In the genomic region with DNA sequence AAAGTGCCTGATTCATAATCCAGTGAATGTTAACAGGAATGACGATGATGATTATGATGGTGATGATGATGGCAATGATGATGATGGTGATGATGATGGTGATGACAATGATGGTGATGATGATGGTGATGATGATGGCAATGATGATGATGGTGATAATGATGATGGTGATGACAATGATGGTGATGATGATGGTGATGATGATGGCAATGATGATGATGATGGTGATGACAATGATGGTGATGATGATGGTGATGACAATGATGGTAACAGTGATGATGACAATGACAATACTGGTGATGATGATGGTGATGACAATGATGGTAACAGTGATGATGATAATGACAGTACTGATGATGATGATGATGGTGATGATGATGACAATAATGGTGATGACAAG, we compare ENCODE assay signal across 14 cellular contexts. TPM values are rescaled to one million over a fixed set of nuclear protein-coding genes. Genes with fewer than 3 reads are reported as not detected.
A peak's percentile ranks its signal among the peaks of the same experiment; 100 is the strongest.
DNase-seq lines count a peak whose midpoint lies in the region; ATAC-seq, FAIRE-seq and TF ChIP-seq lines count a peak whose summit lies in the region.
"Not testable (repeated sequence)": the region's sequence is repeated elsewhere in the genome, so short reads cannot be mapped to it uniquely, and the experiment has no call there.
"Had no signal": no experiment of that assay in that cellular context is flagged by ENCODE, and none has a peak within 500 bp of the region (broad histone marks: within the 10 kb centered on the region; RNA-seq: fewer than 3 reads in every experiment).

No MANE protein-coding gene starts in this region.

- FAIRE-seq in A549 (lab: Jason Lieb, UNC) (peak; percentile 54), GM12892 (lab: Jason Lieb, UNC) (peak; percentile 14)
- FAIRE-seq in K562 (lab: Jason Lieb, UNC); HepG2 (lab: Jason Lieb, UNC): not testable (repeated sequence)

- intact Hi-C loops in K562 (cut with micrococcal nuclease); HepG2 (cut with micrococcal nuclease; ENCODE audit: unreplicated experiment): not testable (repeated sequence)

- H4K20me1 ChIP-seq in H9 (ENCODE audit: control insufficient read depth, insufficient read depth, insufficient read length); K562 (replicated peaks; ENCODE audit: control insufficient read depth, insufficient read depth, low read length); HepG2 (ENCODE audit: insufficient read depth, low read length): not testable (repeated sequence)

- H3K27me3 Mint-ChIP-seq in H9 (ENCODE audit: low read depth), result not testable (repeated sequence)

- not testable (repeated sequence) for TF ChIP-seq POLR2A in A549 (IDR thresholded peaks at IDR 0.05; ENCODE audit: low read length); GM12892 (IDR thresholded peaks at IDR 0.05; ENCODE audit: low read depth, low read length); K562 (conservative IDR thresholded peaks at IDR 0.05); HepG2 (IDR thresholded peaks at IDR 0.05; ENCODE audit: insufficient read depth in 1 of 2, low read depth in 2 of 2, low read length in 2 of 2)

- not testable (repeated sequence) for H3K27me3 ChIP-seq in H9 (ENCODE audit: insufficient read depth, low read length); K562 (ENCODE audit: control insufficient read depth in 2 of 2, insufficient read depth in 2 of 2, low read length in 2 of 2); HepG2 (ENCODE audit: control insufficient read depth in 1 of 2, insufficient read depth in 2 of 2, low read length in 2 of 2)

- not testable (repeated sequence) for H3K23me2 ChIP-seq in H9 (ENCODE audit: insufficient read length, low read depth, low read length, poor library complexity, severe bottlenecking)

- H3K9me3 ChIP-seq in A549, result peaks cover 11% of the 10 kb centered on the region
- not testable (repeated sequence) for H3K9me3 ChIP-seq in H9 (ENCODE audit: control insufficient read depth, low read depth, low read length); K562 (replicated peaks; ENCODE audit: control insufficient read depth, insufficient read depth, low read depth, low read length); HepG2 (ENCODE audit: low read length)

- H3K9me1 ChIP-seq in K562 (ENCODE audit: control insufficient read depth, insufficient read depth, low read length), result not testable (repeated sequence)

- BruUV-seq in K562 (replicated peaks; lab: Mats Ljungman, UMichigan); HepG2 (replicated peaks; lab: Mats Ljungman, UMichigan): not testable (repeated sequence)

- H2BK15ac ChIP-seq in H9 (ENCODE audit: low read depth, low read length), result not testable (repeated sequence)

- CTCF ChIA-PET in A549 (lab: Yijun Ruan, JAX), result interaction anchor here (1.1 kb wide), 2 partner anchors 9 to 13 kb away, joined by 3 read pairs; no protein-coding TSS in a partner anchor
- CTCF ChIA-PET in HEK293T (lab: Yijun Ruan, JAX); K562 (lab: Yijun Ruan, JAX; ENCODE audit: low intra/inter-chr PET ratio); HepG2 (lab: Yijun Ruan, JAX; ENCODE audit: low intra/inter-chr PET ratio, low total read pairs): not testable (repeated sequence)

- H3K9ac ChIP-seq in H9 (ENCODE audit: extremely low read depth, insufficient read length, low read length); K562 (ENCODE audit: insufficient read depth in 1 of 2, low read depth in 2 of 2, low read length in 2 of 2); HepG2 (ENCODE audit: insufficient read depth, low read depth, low read length): not testable (repeated sequence)

- not testable (repeated sequence) for H2BK5ac ChIP-seq in H9 (ENCODE audit: insufficient read length, low read length)

- H2AK5ac ChIP-seq in H9 (ENCODE audit: insufficient read length, low read length), result not testable (repeated sequence)

- in situ Hi-C loops in K562 (cut with MboI); HepG2 (cut with HindIII; ENCODE audit: extremely low pct_ligation_motif_present, low pct_unique_long_range_greater_than_20kb): not testable (repeated sequence)

- WGBS in A549 (ENCODE audit: missing lambda C conversion rate), result 4% methylated on average over 1 of the region's 1 CpG
- no CpG with 5 or more reads among the region's 1 CpG for WGBS in H9 (ENCODE audit: extremely low coverage, insufficient read length, low lambda C conversion rate)
- WGBS in K562 (ENCODE audit: insufficient coverage, low coverage, missing lambda C conversion rate), result 0% methylated on average over 1 of the region's 1 CpG
- WGBS in HepG2 (ENCODE audit: low lambda C conversion rate), result 0% methylated on average over 1 of the region's 1 CpG

- TF ChIP-seq CTCF in A549 (IDR thresholded peaks at IDR 0.05); H9 (conservative IDR thresholded peaks at IDR 0.05); K562 (IDR thresholded peaks at IDR 0.05 in 2 of 3, conservative IDR thresholded peaks at IDR 0.05 in 1 of 3; ENCODE audit: insufficient read depth in 2 of 3, low read depth in 1 of 3, low read length in 3 of 3); HepG2 (CRISPR knock-in tag; IDR thresholded peaks at IDR 0.05): not testable (repeated sequence)

- not testable (repeated sequence) for H3K27ac ChIP-seq in A549; H9 (ENCODE audit: insufficient read length, low read depth, low read length); K562 (ENCODE audit: extremely low read depth, low read depth, low read length); HepG2 (ENCODE audit: extremely low read length, insufficient read depth, low read length)

- DNase-seq in A549 (ENCODE audit: low read depth in 1 of 2, low spot score in 1 of 2); GM12892 (ENCODE audit: insufficient read length); H9; HEK293T (ENCODE audit: extremely low spot score); K562 (ENCODE audit: extremely low read depth in 1 of 4, low spot score in 3 of 4); HepG2 (ENCODE audit: low spot score): not testable (repeated sequence)

- not testable (repeated sequence) for H3K79me2 ChIP-seq in H9 (ENCODE audit: insufficient read depth, low read length); K562 (ENCODE audit: control insufficient read depth, insufficient read depth, low read length); HepG2 (ENCODE audit: insufficient read depth, low read length)

- not testable (repeated sequence) for H3K9me3 Mint-ChIP-seq in H9

- TF ChIP-seq EP300 in A549 (IDR thresholded peaks at IDR 0.05); K562 (IDR thresholded peaks at IDR 0.05; ENCODE audit: low read length); HepG2 (IDR thresholded peaks at IDR 0.05; ENCODE audit: low read depth in 2 of 2, low read length in 2 of 2); HepG2 (CRISPR knock-in tag; IDR thresholded peaks at IDR 0.05; ENCODE audit: borderline replicate concordance): not testable (repeated sequence)

- H3K27ac Mint-ChIP-seq in H9, result not testable (repeated sequence)

- H3K4me3 Mint-ChIP-seq in H9, result not testable (repeated sequence)

- H2BK20ac ChIP-seq in H9 (ENCODE audit: low read depth, low read length, poor library complexity, severe bottlenecking), result not testable (repeated sequence)

- not testable (repeated sequence) for TF ChIP-seq RAD21 in A549 (conservative IDR thresholded peaks at IDR 0.05 in 1 of 2, IDR thresholded peaks at IDR 0.05 in 1 of 2); K562 (CRISPR knock-in tag; conservative IDR thresholded peaks at IDR 0.05 in 1 of 2, IDR thresholded peaks at IDR 0.05 in 1 of 2); HepG2 (CRISPR knock-in tag; IDR thresholded peaks at IDR 0.05)

- H3K18ac ChIP-seq in H9 (ENCODE audit: insufficient read length, low read depth, low read length), result not testable (repeated sequence)

- not testable (repeated sequence) for H3K4me1 Mint-ChIP-seq in H9

- H3K36me3 Mint-ChIP-seq in H9 (ENCODE audit: insufficient read depth in 1 of 3, low read depth in 3 of 3), result not testable (repeated sequence)

- H2BK120ac ChIP-seq in H9 (ENCODE audit: low read depth, low read length, poor library complexity, severe bottlenecking), result not testable (repeated sequence)

- H3K14ac ChIP-seq in H9 (ENCODE audit: insufficient read depth, low read length), result not testable (repeated sequence)

- not testable (repeated sequence) for H3K4ac ChIP-seq in H9 (ENCODE audit: low read depth, low read length)

- H3K4me2 ChIP-seq in A549; H9 (ENCODE audit: insufficient read depth, insufficient read length, low read length); K562 (ENCODE audit: insufficient read depth, low read length); HepG2 (ENCODE audit: low read depth, low read length): not testable (repeated sequence)

- not testable (repeated sequence) for H4K91ac ChIP-seq in H9 (ENCODE audit: insufficient read length, low read depth, low read length)

- not testable (repeated sequence) for H2AFZ ChIP-seq in H9 (ENCODE audit: low read length); K562 (ENCODE audit: low read depth, low read length); HepG2 (ENCODE audit: low read length)

- H4K5ac ChIP-seq in H9 (ENCODE audit: insufficient read length, low read depth, low read length), result not testable (repeated sequence)

- not testable (repeated sequence) for H3K36me3 ChIP-seq in K562 (ENCODE audit: control insufficient read depth, insufficient read depth, low read length); HepG2 (replicated peaks in 1 of 2; ENCODE audit: control insufficient read depth in 1 of 2, insufficient read depth in 2 of 2, low read length in 2 of 2)

- H3K56ac ChIP-seq in H9 (ENCODE audit: insufficient read length, low read depth, low read length), result not testable (repeated sequence)

- H4K8ac ChIP-seq in H9 (replicated peaks; ENCODE audit: insufficient read length, low read depth, low read length), result not testable (repeated sequence)

- not testable (repeated sequence) for H3K79me1 ChIP-seq in H9 (ENCODE audit: insufficient read depth, low read depth, low read length, poor library complexity, severe bottlenecking)

- H3K4me1 ChIP-seq in A549; H9 (ENCODE audit: insufficient read depth, low read length); K562 (replicated peaks in 1 of 2; ENCODE audit: control insufficient read depth in 2 of 2, insufficient read depth in 2 of 2, low read length in 2 of 2); HepG2 (ENCODE audit: insufficient read depth, low read length): not testable (repeated sequence)

- peak overlapping the region; percentile 61 for H3K23ac ChIP-seq in H9 (ENCODE audit: insufficient read length, low read depth, low read length)

- ATAC-seq in A549, K562, HepG2: not testable (repeated sequence)

- not testable (repeated sequence) for H2BK12ac ChIP-seq in H9 (ENCODE audit: insufficient read length, low read depth, low read length)

- H3K4me3 ChIP-seq in A549; K562; HepG2 (replicated peaks in 1 of 3; ENCODE audit: insufficient read depth in 1 of 3, low read depth in 2 of 3, low read length in 3 of 3): not testable (repeated sequence)

- not testable (repeated sequence) for H3T11ph ChIP-seq in H9 (ENCODE audit: low read length)

- POLR2A ChIA-PET in A549 (lab: Yijun Ruan, JAX); HEK293T (lab: Yijun Ruan, JAX); HepG2 (lab: Yijun Ruan, JAX): not testable (repeated sequence)
- POLR2A ChIA-PET in K562 (lab: Yijun Ruan, JAX), result interaction anchor here (0.7 kb wide), 1 partner anchor 10 kb away, joined by 3 read pairs; no protein-coding TSS in a partner anchor

RNA-seq across cellular contexts. Expression of a gene that starts 46.6 kb away (rescaled TPM):
- polyA plus RNA-seq in A549 (2011; rRNA removed) (not detected in 2 replicates), A549 (2017; fragmentation: RNase III; extraction: RNeasy Plus Mini Kit Qiagen cat#74134 plus additional on column Dnase treatment) (0.05 TPM in 1 of 3 replicates, not detected in the others), K562 (2011; rRNA removed) (not detected in 2 replicates), K562 (2014; fragmentation: Illumina TruSeq; extraction: Trizol) (not detected in 2 replicates), K562 (2014; fragmentation: Nextera tagmentation; extraction: Ambion mirVana) (not detected), K562 (2014; rRNA removed) (not detected in 2 replicates), HepG2 (2011; rRNA removed) (not detected in 2 replicates)
- polyA plus RNA-seq in A549 (2012; cell fraction: cytosol; rRNA removed), result not detected in 2 replicates
- not detected in 2 replicates for polyA plus RNA-seq in A549 (2012; cell fraction: nucleus; rRNA removed)
- polyA minus RNA-seq in A549 (2011; rRNA and poly(A)+ RNA removed), result not detected in 2 replicates
- not detected for polyA plus RNA-seq in GM12892 (2012; ENCODE audit: missing spikeins)
- total RNA-seq in H9 (2021) (0.24 and 0.63 TPM in 2 replicates), K562 (2014; rRNA removed) (not detected in 2 replicates), K562 (2014; rRNA removed; fragmentation: Illumina TruSeq; extraction: Trizol) (not detected in 2 replicates), K562 (2015; rRNA removed; fragmentation: Illumina TruSeq; extraction: Trizol) (not detected in 2 replicates), K562 (2021) (not detected in 2 replicates), HepG2 (2016; rRNA removed; fragmentation: Illumina TruSeq; extraction: Trizol) (not detected in 2 replicates)
- not detected in 2 replicates for total RNA-seq in K562 (2011; cell fraction: chromatin; rRNA removed; ENCODE audit: low replicate concordance)
- not detected in 2 replicates for total RNA-seq in K562 (2011; cell fraction: nucleolus; rRNA removed)
- total RNA-seq in K562 (2011; cell fraction: nucleoplasm; rRNA removed), result not detected in 2 replicates
- not detected in 2 replicates for polyA plus RNA-seq in K562 (2011; cell fraction: cytosol; rRNA removed)
- polyA plus RNA-seq in K562 (2011; cell fraction: nucleus; rRNA removed), result not detected in 2 replicates
- not detected in 2 replicates for polyA plus RNA-seq in K562 (2012)
- not detected in 2 replicates for polyA minus RNA-seq in K562 (2011; rRNA and poly(A)+ RNA removed)
- polyA minus RNA-seq in K562 (2011; cell fraction: cytosol; rRNA and poly(A)+ RNA removed), result not detected in 2 replicates
- polyA minus RNA-seq in K562 (2011; cell fraction: nucleus; rRNA and poly(A)+ RNA removed), result not detected in 2 replicates
- total RNA-seq in HepG2 (2016; cell fraction: cytosol; rRNA removed; fragmentation: Illumina TruSeq; extraction: Trizol; ENCODE audit: low read depth), result not detected in 2 replicates
- not detected in 2 replicates for total RNA-seq in HepG2 (2016; cell fraction: insoluble cytoplasmic fraction; rRNA removed; fragmentation: Illumina TruSeq; extraction: Trizol)
- total RNA-seq in HepG2 (2016; cell fraction: membrane; rRNA removed; fragmentation: Illumina TruSeq; extraction: Trizol), result not detected in 2 replicates
- total RNA-seq in HepG2 (2016; cell fraction: nucleus; rRNA removed; fragmentation: Illumina TruSeq; extraction: Trizol), result not detected in 2 replicates
- polyA plus RNA-seq in HepG2 (2011; cell fraction: cytosol; rRNA removed), result not detected in 2 replicates
- polyA plus RNA-seq in HepG2 (2011; cell fraction: nucleus; rRNA removed), result not detected in 2 replicates
- not detected in 2 replicates for polyA plus RNA-seq in HepG2 (2012)
- not detected in 2 replicates for polyA plus RNA-seq in HepG2 (2016; cell fraction: cytosol; fragmentation: Illumina TruSeq; extraction: Trizol; ENCODE audit: low read depth)
- not detected in 2 replicates for polyA plus RNA-seq in HepG2 (2016; cell fraction: insoluble cytoplasmic fraction; fragmentation: Illumina TruSeq; extraction: Trizol; ENCODE audit: low read depth)
- not detected in 2 replicates for polyA plus RNA-seq in HepG2 (2016; cell fraction: membrane; fragmentation: Illumina TruSeq; extraction: Trizol; ENCODE audit: low read depth)
- polyA plus RNA-seq in HepG2 (2016; cell fraction: nucleus; fragmentation: Illumina TruSeq; extraction: Trizol; ENCODE audit: insufficient read depth, low read depth), result not detected in 2 replicates
- polyA minus RNA-seq in HepG2 (2011; rRNA and poly(A)+ RNA removed; ENCODE audit: low replicate concordance), result not detected in 2 replicates
- not detected in 2 replicates for polyA minus RNA-seq in HepG2 (2011; cell fraction: cytosol; rRNA and poly(A)+ RNA removed)
- not detected in 2 replicates for polyA minus RNA-seq in HepG2 (2011; cell fraction: nucleus; rRNA and poly(A)+ RNA removed)
- total RNA-seq: A172; CD4-positive, alpha-beta memory T cell; CD4-positive, CD25-positive, alpha-beta regulatory T cell; CD8-positive, alpha-beta memory T cell; G401; GM12878 had no signal
- polyA plus RNA-seq: AG04450; CD14-positive monocyte; CD4-positive, alpha-beta memory T cell; CD4-positive, CD25-positive, alpha-beta regulatory T cell; CD8-positive, alpha-beta memory T cell; GM12878 had no signal
